12 cellular contexts compared by ENCODE assay signal in genomic region chr1:56676571-56677035, GRCh38. TPM values are rescaled to one million over a fixed set of nuclear protein-coding genes. Genes with fewer than 3 reads are reported as not detected.
DNase-seq lines count a peak whose midpoint lies in the region; ATAC-seq and TF ChIP-seq lines count a peak whose summit lies in the region.
"Had no signal": no experiment of that assay in that cellular context is flagged by ENCODE, and none has a peak within 500 bp of the region (broad histone marks: within the 10 kb centered on the region; RNA-seq: fewer than 3 reads in every experiment).

No MANE protein-coding gene starts in this region.

- intact Hi-C loops in posterior cingulate gyrus (cut with DNase I): no loop called here

- no peak for ATAC-seq in GM21515 (IDR thresholded peaks at IDR 0.05; ENCODE audit: unreplicated experiment)
- ATAC-seq: activated T-cell treated with anti-CD3 and anti-CD28 coated beads, Interleukin-2, amount 50 U/mL, for 4 hours had no signal

- no peak for TF ChIP-seq CTCF in cardiac fibroblast (IDR thresholded peaks at IDR 0.05; ENCODE audit: low read depth, low read length)

- H3K4me3 ChIP-seq in cardiac fibroblast (replicated peaks in 1 of 2; ENCODE audit: low read depth in 2 of 2, low read length in 2 of 2): no peak overlapping the region
- H3K4me3 ChIP-seq: cardiac muscle cell had no signal

- DNase-seq in Caki2 (ENCODE audit: low read depth) (peak; percentile 58), LHCN-M2 (ENCODE audit: low read depth) (peak; percentile 87), cardiac fibroblast (ENCODE audit: low read depth in 2 of 2) (peak; percentile 28 to 75), non-pigmented ciliary epithelial cell (ENCODE audit: low read depth) (peak; percentile 68), OCI-M1 (lab: John Stamatoyannopoulos, UW) (no peak), posterior cingulate gyrus (no peak)
- no peak for DNase-seq in activated CD4-positive, alpha-beta T cell treated with anti-CD3 and anti-CD28 coated beads, Interleukin-2, amount 50 U/mL, for 4 hours
- DNase-seq: activated T-cell treated with anti-CD3 and anti-CD28 coated beads, Interleukin-2, amount 50 U/mL, for 4 hours; glutamatergic neuron; NCI-H1930 had no signal

- in situ Hi-C loops in Caki2 (cut with HindIII; ENCODE audit: low pct_unique_long_range_greater_than_20kb, low sequenced_read_pairs): no loop called here

RNA-seq across cellular contexts. Expression of gene PRKAA2, which starts 31.5 kb away (rescaled TPM):
- 3.9 and 4.9 TPM in 2 replicates for total RNA-seq in Caki2 (2014; rRNA removed; shearing (Covaris generic); ENCODE audit: low replicate concordance)
- 0.83 and 0.92 TPM in 2 replicates for total RNA-seq in LHCN-M2 (2014; rRNA removed)
- 0.34 TPM for polyA plus RNA-seq in LHCN-M2 (2012)
- total RNA-seq: activated T-cell treated with anti-CD3 and anti-CD28 coated beads, Interleukin-2, amount 50 U/mL, for 4 hours had no signal

Comparison
In these comparisons a context has a peak if more than half of its experiments do, and no peak if none do; other contexts are left out.
1. DNase-seq: peak in Caki2 (single experiment), LHCN-M2 (single experiment), cardiac fibroblast (2 of 2) and non-pigmented ciliary epithelial cell (single experiment); none in activated CD4-positive, alpha-beta T cell treated with anti-CD3 and anti-CD28 coated beads, Interleukin-2, amount 50 U/mL, for 4 hours (0 of 2), OCI-M1 (single experiment) and posterior cingulate gyrus (0 of 10).